ENCODE assay signal across 10 cellular contexts in genomic region chr11:119167933-119168332, GRCh38. TPM values are rescaled to one million over a fixed set of nuclear protein-coding genes. Genes with fewer than 3 reads are reported as not detected.
DNase-seq lines count a peak whose midpoint lies in the region; ATAC-seq and TF ChIP-seq lines count a peak whose summit lies in the region.
"Had no signal": no experiment of that assay in that cellular context is flagged by ENCODE, and none has a peak within 500 bp of the region (broad histone marks: within the 10 kb centered on the region; RNA-seq: fewer than 3 reads in every experiment).

No MANE protein-coding gene starts in this region.

- intact Hi-C loops in activated CD4-positive, alpha-beta T cell treated with anti-CD3 and anti-CD28 coated beads for 36 hours (cut with DNase I, micrococcal nuclease): loop anchor here (1.0 to 5.0 kb wide), 7 partner anchors 29 to 155 kb away; partner anchors contain the start of gene HINFP (in 2 of the 2)
- intact Hi-C loops in activated CD8-positive, alpha-beta T cell treated with anti-CD3 and anti-CD28 coated beads for 36 hours (cut with micrococcal nuclease): no loop called here
- intact Hi-C loops in head of caudate nucleus (cut with DNase I): no loop called here

- H3K4me1 Mint-ChIP-seq in activated CD4-positive, alpha-beta T cell treated with anti-CD3 and anti-CD28 coated beads for 36 hours: peaks cover 11% of the 10 kb centered on the region
- peaks cover 9% of the 10 kb centered on the region for H3K4me1 Mint-ChIP-seq in activated CD8-positive, alpha-beta T cell treated with anti-CD3 and anti-CD28 coated beads for 36 hours (ENCODE audit: low read depth)
- peaks cover 12% of the 10 kb centered on the region for H3K4me1 Mint-ChIP-seq in stimulated activated effector memory CD8-positive, alpha-beta T cell treated with anti-CD3 and anti-CD28 coated beads, Interleukin-12 subunit alpha, Interleukin-12 subunit beta, amount 100 ng/mL, for 72 hours

- no peaks in the 10 kb centered on the region for H3K36me3 Mint-ChIP-seq in activated CD4-positive, alpha-beta T cell treated with anti-CD3 and anti-CD28 coated beads for 36 hours (ENCODE audit: low read depth)
- H3K36me3 Mint-ChIP-seq in activated CD8-positive, alpha-beta T cell treated with anti-CD3 and anti-CD28 coated beads for 36 hours (ENCODE audit: low read depth): no peaks in the 10 kb centered on the region
- H3K36me3 Mint-ChIP-seq in stimulated activated effector memory CD8-positive, alpha-beta T cell treated with anti-CD3 and anti-CD28 coated beads, Interleukin-12 subunit alpha, Interleukin-12 subunit beta, amount 100 ng/mL, for 72 hours: peaks cover 7% of the 10 kb centered on the region

- no peak for ATAC-seq in activated CD4-positive, alpha-beta T cell treated with anti-CD3 and anti-CD28 coated beads for 36 hours
- no peak for ATAC-seq in activated CD8-positive, alpha-beta T cell treated with anti-CD3 and anti-CD28 coated beads for 36 hours
- ATAC-seq in stimulated activated effector memory CD8-positive, alpha-beta T cell treated with anti-CD3 and anti-CD28 coated beads, Interleukin-12 subunit alpha, Interleukin-12 subunit beta, amount 100 ng/mL, for 72 hours: no peak

- no peaks in the 10 kb centered on the region for H3K27me3 Mint-ChIP-seq in activated CD4-positive, alpha-beta T cell treated with anti-CD3 and anti-CD28 coated beads for 36 hours
- H3K27me3 Mint-ChIP-seq in activated CD8-positive, alpha-beta T cell treated with anti-CD3 and anti-CD28 coated beads for 36 hours: no peaks in the 10 kb centered on the region

- H3K9me3 Mint-ChIP-seq in activated CD4-positive, alpha-beta T cell treated with anti-CD3 and anti-CD28 coated beads for 36 hours (ENCODE audit: low read depth): no peaks in the 10 kb centered on the region
- H3K9me3 Mint-ChIP-seq in activated CD8-positive, alpha-beta T cell treated with anti-CD3 and anti-CD28 coated beads for 36 hours: no peaks in the 10 kb centered on the region
- no peaks in the 10 kb centered on the region for H3K9me3 Mint-ChIP-seq in stimulated activated effector memory CD8-positive, alpha-beta T cell treated with anti-CD3 and anti-CD28 coated beads, Interleukin-12 subunit alpha, Interleukin-12 subunit beta, amount 100 ng/mL, for 72 hours

- POLR2A ChIA-PET in activated CD4-positive, alpha-beta T cell treated with anti-CD3 and anti-CD28 coated beads for 36 hours (lab: Charles Lee): no interaction called here
- POLR2A ChIA-PET in activated CD8-positive, alpha-beta T cell treated with anti-CD3 and anti-CD28 coated beads for 36 hours (lab: Charles Lee): interaction anchor here (1.9 kb wide), 1 partner anchor 38 kb away, joined by 9 read pairs; the partner anchor contains the start of gene CBL

- DNase-seq in activated CD4-positive, alpha-beta T cell treated with anti-CD3 and anti-CD28 coated beads for 36 hours: peak; percentile 37
- no peak for DNase-seq in activated CD4-positive, alpha-beta T cell treated with anti-CD3 and anti-CD28 coated beads for 4 hours
- DNase-seq in activated CD8-positive, alpha-beta T cell treated with anti-CD3 and anti-CD28 coated beads for 36 hours: peak; percentile 10
- DNase-seq in head of caudate nucleus (peak in 34 of 42 donors; percentile 14 to 81 (median 51)), globus pallidus (ENCODE audit: low spot score) (no peak), cerebellum (ENCODE audit: low spot score) (no peak)
- no peak for DNase-seq in stimulated activated effector memory CD8-positive, alpha-beta T cell treated with anti-CD3 and anti-CD28 coated beads, Interleukin-12 subunit alpha, Interleukin-12 subunit beta, amount 100 ng/mL, for 72 hours (ENCODE audit: low spot score in 2 of 2)
- DNase-seq in central memory CD4-positive, alpha-beta T cell: no peak

- CTCF ChIA-PET in activated CD4-positive, alpha-beta T cell treated with anti-CD3 and anti-CD28 coated beads for 36 hours (lab: Charles Lee): interaction anchor here (1.4 to 1.5 kb wide), 2 partner anchors 15 to 28 kb away, joined by 3 to 5 read pairs; no protein-coding TSS in a partner anchor
- CTCF ChIA-PET in activated CD8-positive, alpha-beta T cell treated with anti-CD3 and anti-CD28 coated beads for 36 hours (lab: Charles Lee): interaction anchor here (0.8 to 1.5 kb wide), 5 partner anchors 8 to 116 kb away, joined by 3 to 4 read pairs (median 3); partner anchors contain the start of gene HINFP

- H3K27ac Mint-ChIP-seq in activated CD4-positive, alpha-beta T cell treated with anti-CD3 and anti-CD28 coated beads for 36 hours: no peak overlapping the region
- H3K27ac Mint-ChIP-seq in activated CD8-positive, alpha-beta T cell treated with anti-CD3 and anti-CD28 coated beads for 36 hours: peak overlapping the region; percentile 57
- peak overlapping the region; percentile 94 for H3K27ac Mint-ChIP-seq in stimulated activated effector memory CD8-positive, alpha-beta T cell treated with anti-CD3 and anti-CD28 coated beads, Interleukin-12 subunit alpha, Interleukin-12 subunit beta, amount 100 ng/mL, for 72 hours

- TF ChIP-seq CTCF in activated CD8-positive, alpha-beta T cell treated with anti-CD3 and anti-CD28 coated beads for 36 hours (IDR thresholded peaks at IDR 0.05): no peak

- H3K4me3 Mint-ChIP-seq in activated CD4-positive, alpha-beta T cell treated with anti-CD3 and anti-CD28 coated beads for 36 hours: peak overlapping the region; percentile 88
- peak overlapping the region; percentile 89 for H3K4me3 Mint-ChIP-seq in activated CD8-positive, alpha-beta T cell treated with anti-CD3 and anti-CD28 coated beads for 36 hours
- H3K4me3 Mint-ChIP-seq in stimulated activated effector memory CD8-positive, alpha-beta T cell treated with anti-CD3 and anti-CD28 coated beads, Interleukin-12 subunit alpha, Interleukin-12 subunit beta, amount 100 ng/mL, for 72 hours: peak overlapping the region; percentile 85

RNA-seq across cellular contexts. Expression of gene NLRX1, which starts 0.6 kb away (rescaled TPM):
- 10 to 100 TPM; 18.2 to 25.0 TPM for total RNA-seq in activated CD4-positive, alpha-beta T cell treated with anti-CD3 and anti-CD28 coated beads for 36 hours
- 10 to 100 TPM; 20.1 to 21.3 TPM for total RNA-seq in activated CD8-positive, alpha-beta T cell treated with anti-CD3 and anti-CD28 coated beads for 36 hours
- total RNA-seq in cerebellum: 3.6 TPM

RNA-seq across cellular contexts. Expression of gene NHERF4, which starts 17.3 kb away (rescaled TPM):
- under 1 TPM in 1 of 2 experiments, not detected in 1; 0.21 TPM for total RNA-seq in activated CD4-positive, alpha-beta T cell treated with anti-CD3 and anti-CD28 coated beads for 36 hours
- total RNA-seq in activated CD8-positive, alpha-beta T cell treated with anti-CD3 and anti-CD28 coated beads for 36 hours: under 1 TPM; 0.29 to 0.32 TPM
- total RNA-seq in cerebellum: not detected
- total RNA-seq: OCI-LY7, prostate gland had no signal

RNA-seq across cellular contexts. Expression of gene ABCG4, which starts 19.1 kb away (rescaled TPM):
- not detected for total RNA-seq in activated CD4-positive, alpha-beta T cell treated with anti-CD3 and anti-CD28 coated beads for 36 hours
- total RNA-seq in activated CD8-positive, alpha-beta T cell treated with anti-CD3 and anti-CD28 coated beads for 36 hours: not detected
- total RNA-seq in cerebellum: 4.0 TPM
- total RNA-seq: OCI-LY7 had no signal

RNA-seq across cellular contexts. Expression of gene CBL, which starts 38.2 kb away (rescaled TPM):
- total RNA-seq in activated CD4-positive, alpha-beta T cell treated with anti-CD3 and anti-CD28 coated beads for 36 hours: 10 to 100 TPM; 29.3 to 33.2 TPM
- 10 to 100 TPM; 27.0 to 27.5 TPM for total RNA-seq in activated CD8-positive, alpha-beta T cell treated with anti-CD3 and anti-CD28 coated beads for 36 hours
- total RNA-seq in cerebellum: 22.0 TPM

RNA-seq across cellular contexts. Expression of gene HINFP, which starts 46.6 kb away (rescaled TPM):
- total RNA-seq in activated CD4-positive, alpha-beta T cell treated with anti-CD3 and anti-CD28 coated beads for 36 hours: 10 to 100 TPM; 24.0 to 27.2 TPM
- 10 to 100 TPM; 23.9 to 26.5 TPM for total RNA-seq in activated CD8-positive, alpha-beta T cell treated with anti-CD3 and anti-CD28 coated beads for 36 hours
- total RNA-seq in cerebellum: 31.0 TPM

Comparison
In these comparisons a context has a peak if more than half of its experiments do, and no peak if none do; other contexts are left out.
1. DNase-seq: peak in activated CD4-positive, alpha-beta T cell treated with anti-CD3 and anti-CD28 coated beads for 36 hours (single experiment), activated CD8-positive, alpha-beta T cell treated with anti-CD3 and anti-CD28 coated beads for 36 hours (single experiment) and head of caudate nucleus (34 of 42); none in activated CD4-positive, alpha-beta T cell treated with anti-CD3 and anti-CD28 coated beads for 4 hours (0 of 2), stimulated activated effector memory CD8-positive, alpha-beta T cell treated with anti-CD3 and anti-CD28 coated beads, Interleukin-12 subunit alpha, Interleukin-12 subunit beta, amount 100 ng/mL, for 72 hours (0 of 2), globus pallidus (single experiment), cerebellum (single experiment) and central memory CD4-positive, alpha-beta T cell (single experiment).
2. intact Hi-C loops: an anchor here in activated CD4-positive, alpha-beta T cell treated with anti-CD3 and anti-CD28 coated beads for 36 hours (1.0 to 5.0 kb wide); none called in activated CD8-positive, alpha-beta T cell treated with anti-CD3 and anti-CD28 coated beads for 36 hours and head of caudate nucleus.
3. Peak in every context shown above with its lines, with median percentiles within 50 percentile points of each other: H3K4me3 Mint-ChIP-seq.